ENCODE assay signal across 10 cellular contexts in genomic region chr7:143492043-143492471, GRCh38. TPM values are rescaled to one million over a fixed set of nuclear protein-coding genes. Genes with fewer than 3 reads are reported as not detected.
DNase-seq lines count a peak whose midpoint lies in the region; ATAC-seq, FAIRE-seq and TF ChIP-seq lines count a peak whose summit lies in the region.
"Had no signal": no experiment of that assay in that cellular context is flagged by ENCODE, and none has a peak within 500 bp of the region (broad histone marks: within the 10 kb centered on the region; RNA-seq: fewer than 3 reads in every experiment).

No MANE protein-coding gene starts in this region.

- no peak overlapping the region for H3K4me3 ChIP-seq in A549
- H3K4me3 ChIP-seq in hepatocyte: no peak overlapping the region
- no peak overlapping the region for H3K4me3 ChIP-seq in esophagus squamous epithelium
- no peak overlapping the region for H3K4me3 ChIP-seq in coronary artery

- peaks cover 2% of the 10 kb centered on the region for H3K36me3 Mint-ChIP-seq in activated T-helper 1 cell treated with anti-CD3 and anti-CD28 coated beads, Interleukin-12 subunit alpha, Interleukin-12 subunit beta, Interleukin-2, Interleukin-4 antibody, amounts not matched to agents 30 ng/mL and 10 ng/mL and 1 ng/mL, durations not matched to agents 14 hours and 24 hours and 36 hours (ENCODE audit: low read depth)

- ATAC-seq in A549: peak in 1 of 2 experiments; percentile 58; a peak in 2 of 6 replicates
- ATAC-seq in GM21717 (IDR thresholded peaks at IDR 0.05; ENCODE audit: unreplicated experiment): peak; percentile 67
- ATAC-seq in HG03175 (IDR thresholded peaks at IDR 0.05; ENCODE audit: unreplicated experiment): no peak
- ATAC-seq in HG03432 (IDR thresholded peaks at IDR 0.05; ENCODE audit: unreplicated experiment): no peak

- H3K9me3 ChIP-seq in A549: no peaks in the 10 kb centered on the region
- H3K9me3 ChIP-seq in hepatocyte (ENCODE audit: low read depth): no peaks in the 10 kb centered on the region
- H3K9me3 ChIP-seq in esophagus squamous epithelium: no peaks in the 10 kb centered on the region

- intact Hi-C loops in activated T-helper 1 cell treated with anti-CD3 and anti-CD28 coated beads, Interleukin-12 subunit alpha, Interleukin-12 subunit beta, Interleukin-2, Interleukin-4 antibody, amounts not matched to agents 30 ng/mL and 10 ng/mL and 1 ng/mL, durations not matched to agents 14 hours and 24 hours and 36 hours (cut with micrococcal nuclease): loop anchor here (5.0 kb wide), 1 partner anchor 110 kb away; the partner anchor contains the start of gene ZYX
- intact Hi-C loops in esophagus squamous epithelium (cut with DNase I): no loop called here

- TF ChIP-seq POLR2A in A549 (IDR thresholded peaks at IDR 0.05; ENCODE audit: low read length) (no peak), esophagus squamous epithelium (IDR thresholded peaks at IDR 0.05) (no peak)

- peaks cover 2% of the 10 kb centered on the region for H3K27me3 Mint-ChIP-seq in activated T-helper 1 cell treated with anti-CD3 and anti-CD28 coated beads, Interleukin-12 subunit alpha, Interleukin-12 subunit beta, Interleukin-2, Interleukin-4 antibody, amounts not matched to agents 30 ng/mL and 10 ng/mL and 1 ng/mL, durations not matched to agents 14 hours and 24 hours and 36 hours (ENCODE audit: insufficient read depth)

- CTCF ChIA-PET in A549 (lab: Yijun Ruan, JAX): interaction anchor here (0.6 to 4.5 kb wide), 5 partner anchors 9 to 451 kb away, joined by 3 to 18 read pairs (median 13); partner anchors contain the start of gene ZYX

- no peaks in the 10 kb centered on the region for H4K20me1 ChIP-seq in hepatocyte (ENCODE audit: insufficient read depth, poor library complexity, severe bottlenecking)

- H3K4me1 Mint-ChIP-seq in activated T-helper 1 cell treated with anti-CD3 and anti-CD28 coated beads, Interleukin-12 subunit alpha, Interleukin-12 subunit beta, Interleukin-2, Interleukin-4 antibody, amounts not matched to agents 30 ng/mL and 10 ng/mL and 1 ng/mL, durations not matched to agents 14 hours and 24 hours and 36 hours (ENCODE audit: low read depth): peaks cover 34% of the 10 kb centered on the region
- H3K4me1 Mint-ChIP-seq: activated B cell treated with CpG ODN at 0.5 μM for 24 hours had no signal

- H2AFZ ChIP-seq in hepatocyte: no peak overlapping the region

- FAIRE-seq in A549 (lab: Jason Lieb, UNC): no peak

- H3K27me3 ChIP-seq in hepatocyte: no peaks in the 10 kb centered on the region
- no peaks in the 10 kb centered on the region for H3K27me3 ChIP-seq in esophagus squamous epithelium

- H3K4me1 ChIP-seq in A549 (peaks cover 10% of the 10 kb centered on the region; the same call in 1 of the 3 replicates), hepatocyte (ENCODE audit: insufficient read depth) (no peaks in the 10 kb centered on the region), esophagus squamous epithelium (peaks cover 0 to 8% (median 0%) of the 10 kb centered on the region in 3 donors)

- peak overlapping the region; percentile 29 for H3K27ac Mint-ChIP-seq in activated T-helper 1 cell treated with anti-CD3 and anti-CD28 coated beads, Interleukin-12 subunit alpha, Interleukin-12 subunit beta, Interleukin-2, Interleukin-4 antibody, amounts not matched to agents 30 ng/mL and 10 ng/mL and 1 ng/mL, durations not matched to agents 14 hours and 24 hours and 36 hours
- H3K27ac Mint-ChIP-seq: activated B cell treated with CpG ODN at 0.5 μM for 24 hours had no signal

- no peak for TF ChIP-seq RAD21 in A549 (conservative IDR thresholded peaks at IDR 0.05 in 1 of 2, IDR thresholded peaks at IDR 0.05 in 1 of 2)

- H3K36me3 ChIP-seq in hepatocyte (replicated peaks; ENCODE audit: insufficient read depth, low read depth): no peaks in the 10 kb centered on the region
- no peaks in the 10 kb centered on the region for H3K36me3 ChIP-seq in esophagus squamous epithelium

- H3K4me2 ChIP-seq in A549 (no peak overlapping the region), hepatocyte (no peak overlapping the region)

- TF ChIP-seq EP300 in A549 (IDR thresholded peaks at IDR 0.05): no peak

- no peak overlapping the region for H3K4me3 Mint-ChIP-seq in activated T-helper 1 cell treated with anti-CD3 and anti-CD28 coated beads, Interleukin-12 subunit alpha, Interleukin-12 subunit beta, Interleukin-2, Interleukin-4 antibody, amounts not matched to agents 30 ng/mL and 10 ng/mL and 1 ng/mL, durations not matched to agents 14 hours and 24 hours and 36 hours
- H3K4me3 Mint-ChIP-seq: activated B cell treated with CpG ODN at 0.5 μM for 24 hours had no signal

- H3K9me3 Mint-ChIP-seq in activated T-helper 1 cell treated with anti-CD3 and anti-CD28 coated beads, Interleukin-12 subunit alpha, Interleukin-12 subunit beta, Interleukin-2, Interleukin-4 antibody, amounts not matched to agents 30 ng/mL and 10 ng/mL and 1 ng/mL, durations not matched to agents 14 hours and 24 hours and 36 hours: no peaks in the 10 kb centered on the region
- H3K9me3 Mint-ChIP-seq: activated B cell treated with CpG ODN at 0.5 μM for 24 hours had no signal

- H3K27ac ChIP-seq in A549: no peak overlapping the region
- peak overlapping the region; percentile 10 for H3K27ac ChIP-seq in hepatocyte
- peak overlapping the region in 1 of 4 donors; percentile 38 for H3K27ac ChIP-seq in esophagus squamous epithelium
- H3K27ac ChIP-seq in coronary artery: no peak overlapping the region

- DNase-seq in A549 (ENCODE audit: low read depth in 1 of 2, low spot score in 1 of 2): peak in 1 of 2 experiments; percentile 27
- DNase-seq in activated T-helper 1 cell treated with anti-CD3 and anti-CD28 coated beads, Interleukin-12 subunit alpha, Interleukin-12 subunit beta, Interleukin-2, Interleukin-4 antibody, amounts not matched to agents 30 ng/mL and 10 ng/mL and 1 ng/mL, durations not matched to agents 14 hours and 24 hours and 36 hours (ENCODE audit: low spot score): no peak
- DNase-seq in hepatocyte (ENCODE audit: low spot score): peak; percentile 47
- no peak for DNase-seq in esophagus squamous epithelium (lab: John Stamatoyannopoulos, UW)
- no peak for DNase-seq in coronary artery (ENCODE audit: low spot score)
- DNase-seq: activated B cell treated with CpG ODN at 0.5 μM for 24 hours had no signal

- no peaks in the 10 kb centered on the region for H3K9me2 ChIP-seq in hepatocyte (replicated peaks; ENCODE audit: insufficient read depth)

- H3K79me2 ChIP-seq in hepatocyte: no peaks in the 10 kb centered on the region

- POLR2A ChIA-PET in A549 (lab: Yijun Ruan, JAX): no interaction called here

- TF ChIP-seq CTCF in A549 (IDR thresholded peaks at IDR 0.05): no peak
- TF ChIP-seq CTCF in hepatocyte (IDR thresholded peaks at IDR 0.05; ENCODE audit: poor library complexity): no peak
- no peak for TF ChIP-seq CTCF in esophagus squamous epithelium (IDR thresholded peaks at IDR 0.05)
- TF ChIP-seq CTCF in coronary artery (IDR thresholded peaks at IDR 0.05): no peak

- WGBS in A549 (ENCODE audit: missing lambda C conversion rate): 73% methylated on average over 2 of the region's 2 CpGs
- WGBS in hepatocyte (ENCODE audit: low lambda C conversion rate, missing lambda C conversion rate): 48% methylated on average over 2 of the region's 2 CpGs
- whole genome bisulfite sequencing in esophagus squamous epithelium, 2 donors: 61 to 90% methylated on average over 2 of the region's 2 CpGs

TF ChIP-seq in A549, 52 proteins besides CTCF, POLR2A, EP300 and RAD21:
- TF ChIP-seq, protein P1, sequence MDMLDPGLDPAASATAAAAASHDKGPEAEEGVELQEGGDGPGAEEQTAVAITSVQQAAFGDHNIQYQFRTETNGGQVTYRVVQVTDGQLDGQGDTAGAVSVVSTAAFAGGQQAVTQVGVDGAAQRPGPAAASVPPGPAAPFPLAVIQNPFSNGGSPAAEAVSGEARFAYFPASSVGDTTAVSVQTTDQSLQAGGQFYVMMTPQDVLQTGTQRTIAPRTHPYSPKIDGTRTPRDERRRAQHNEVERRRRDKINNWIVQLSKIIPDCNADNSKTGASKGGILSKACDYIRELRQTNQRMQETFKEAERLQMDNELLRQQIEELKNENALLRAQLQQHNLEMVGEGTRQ (IDR thresholded peaks at IDR 0.05): no peak
- no peak for TF ChIP-seq HEYL (CRISPR knock-in tag; IDR thresholded peaks at IDR 0.05)
- no peak for TF ChIP-seq MAX (IDR thresholded peaks at IDR 0.05)
- no peak for TF ChIP-seq MYC (IDR thresholded peaks at IDR 0.05; ENCODE audit: borderline replicate concordance, low read length)
- no peak for TF ChIP-seq TFCP2L1 (CRISPR knock-in tag; IDR thresholded peaks at IDR 0.05)
- no peak for TF ChIP-seq EHF (CRISPR knock-in tag; IDR thresholded peaks at IDR 0.05)
- TF ChIP-seq FOSL2 (IDR thresholded peaks at IDR 0.05): no peak
- TF ChIP-seq FOSL2 (CRISPR knock-in tag; IDR thresholded peaks at IDR 0.05): peak; percentile 54; the same call in 1 of the 2 replicates
- no peak for TF ChIP-seq RNF2 (IDR thresholded peaks at IDR 0.05; ENCODE audit: borderline replicate concordance, low read depth)
- TF ChIP-seq NR3C1 (IDR thresholded peaks at IDR 0.05): no peak
TF ChIP-seq in A549: peak in this region for 1.

RNA-seq across cellular contexts. Expression of gene TAS2R41, which starts 14.4 kb away (rescaled TPM):
- polyA plus RNA-seq in A549 (2011; rRNA removed) (not detected in 2 replicates), A549 (2017; fragmentation: RNase III; extraction: RNeasy Plus Mini Kit Qiagen cat#74134 plus additional on column Dnase treatment) (not detected in 3 replicates), hepatocyte (not detected in 2 replicates)
- not detected in 2 replicates for polyA plus RNA-seq in A549 (2012; cell fraction: cytosol; rRNA removed)
- not detected in 2 replicates for polyA plus RNA-seq in A549 (2012; cell fraction: nucleus; rRNA removed)
- not detected in 2 replicates for polyA minus RNA-seq in A549 (2011; rRNA and poly(A)+ RNA removed)
- not detected in 2 replicates for total RNA-seq in activated T-helper 1 cell treated with anti-CD3 and anti-CD28 coated beads, Interleukin-12 subunit alpha, Interleukin-12 subunit beta, Interleukin-2, Interleukin-4 antibody, amounts not matched to agents 30 ng/mL and 10 ng/mL and 1 ng/mL, durations not matched to agents 14 hours and 24 hours and 36 hours
- total RNA-seq in hepatocyte (not detected in 2 replicates), esophagus squamous epithelium (under 1 TPM in 1 of 4 donors, not detected in 3; 0.70 TPM)
- total RNA-seq: activated B cell treated with CpG ODN at 0.5 μM for 24 hours, chondrocyte had no signal

RNA-seq across cellular contexts. Expression of gene TAS2R60, which starts 48.8 kb away (rescaled TPM):
- not detected in 2 replicates for polyA plus RNA-seq in A549 (2011; rRNA removed)
- polyA plus RNA-seq in A549 (2012; cell fraction: cytosol; rRNA removed): not detected in 2 replicates
- not detected in 2 replicates for polyA plus RNA-seq in A549 (2012; cell fraction: nucleus; rRNA removed)
- polyA plus RNA-seq in A549 (2017; fragmentation: RNase III; extraction: RNeasy Plus Mini Kit Qiagen cat#74134 plus additional on column Dnase treatment): not detected in 3 replicates
- polyA minus RNA-seq in A549 (2011; rRNA and poly(A)+ RNA removed): not detected in 2 replicates
- not detected in 2 replicates for total RNA-seq in activated T-helper 1 cell treated with anti-CD3 and anti-CD28 coated beads, Interleukin-12 subunit alpha, Interleukin-12 subunit beta, Interleukin-2, Interleukin-4 antibody, amounts not matched to agents 30 ng/mL and 10 ng/mL and 1 ng/mL, durations not matched to agents 14 hours and 24 hours and 36 hours
- not detected in 2 replicates for total RNA-seq in hepatocyte
- not detected in 2 replicates for polyA plus RNA-seq in hepatocyte
- not detected for total RNA-seq in esophagus squamous epithelium
- total RNA-seq: activated B cell treated with CpG ODN at 0.5 μM for 24 hours, chondrocyte had no signal
